Comparison of ENCODE assay signal across 22 cellular contexts in genomic region chr4:121009578-121010338, GRCh38.
DNase-seq lines count a peak whose midpoint lies in the region; ATAC-seq and TF ChIP-seq lines count a peak whose summit lies in the region.
"Had no signal": no experiment of that assay in that cellular context is flagged by ENCODE, and none has a peak within 500 bp of the region (broad histone marks: within the 10 kb centered on the region; RNA-seq: fewer than 3 reads in every experiment).

No MANE protein-coding gene starts in this region.

- no peaks in the 10 kb centered on the region for H3K36me3 ChIP-seq in CD4-positive, alpha-beta memory T cell (ENCODE audit: insufficient read depth, low read length)
- H3K36me3 ChIP-seq: Peyer's patch had no signal

- no peak overlapping the region for H3K27ac ChIP-seq in CD4-positive, alpha-beta memory T cell (ENCODE audit: low read depth, low read length)
- H3K27ac ChIP-seq: HL-60, Peyer's patch had no signal

- no peaks in the 10 kb centered on the region for H3K27me3 Mint-ChIP-seq in activated CD8-positive, alpha-beta T cell treated with anti-CD3 and anti-CD28 coated beads for 36 hours
- no peaks in the 10 kb centered on the region for H3K27me3 Mint-ChIP-seq in activated CD8-positive, alpha-beta T cell treated with anti-CD3 and anti-CD28 coated beads, Interleukin-2, amount 10 ng/mL, durations not matched to agents 7 days and 5 days (ENCODE audit: low read depth)
- H3K27me3 Mint-ChIP-seq in CD4-positive, alpha-beta memory T cell = peaks cover 0 to 6% of the 10 kb centered on the region in 2 donors
- H3K27me3 Mint-ChIP-seq in T-cell = no peaks in the 10 kb centered on the region
- H3K27me3 Mint-ChIP-seq in effector memory CD8-positive, alpha-beta T cell = no peaks in the 10 kb centered on the region
- H3K27me3 Mint-ChIP-seq: IgD-negative memory B cell had no signal

- no peak for ATAC-seq in activated CD8-positive, alpha-beta T cell treated with anti-CD3 and anti-CD28 coated beads for 36 hours
- no peak for ATAC-seq in activated CD8-positive, alpha-beta T cell treated with anti-CD3 and anti-CD28 coated beads, Interleukin-2, amount 10 ng/mL, durations not matched to agents 7 days and 5 days
- ATAC-seq in T-cell (replicated peaks in 1 of 4) = peak; percentile 87 to 99 (median 93)
- peak; percentile 33 for ATAC-seq in effector memory CD8-positive, alpha-beta T cell (replicated peaks)
- ATAC-seq in HG03139 (IDR thresholded peaks at IDR 0.05; ENCODE audit: unreplicated experiment) = no peak

- POLR2A ChIA-PET in activated CD8-positive, alpha-beta T cell treated with anti-CD3 and anti-CD28 coated beads for 36 hours (lab: Charles Lee) = no interaction called here
- POLR2A ChIA-PET in activated CD8-positive, alpha-beta T cell treated with anti-CD3 and anti-CD28 coated beads, Interleukin-2, amount 10 ng/mL, durations not matched to agents 7 days and 5 days (lab: Charles Lee) = no interaction called here
- POLR2A ChIA-PET in CD4-positive, alpha-beta memory T cell (lab: Charles Lee; ENCODE audit: partially characterized antibody) = no interaction called here
- POLR2A ChIA-PET in T-cell (lab: Charles Lee) = interaction anchor here in 1 of 2 donors (0.6 kb wide), 1 partner anchor 245 kb away, joined by 3 read pairs; no protein-coding TSS in a partner anchor

- CTCF ChIA-PET in activated CD8-positive, alpha-beta T cell treated with anti-CD3 and anti-CD28 coated beads for 36 hours (lab: Charles Lee) = interaction anchor here (0.7 to 1.0 kb wide), 3 partner anchors 40 to 298 kb away, joined by 3 to 4 read pairs (median 3); no protein-coding TSS in a partner anchor
- CTCF ChIA-PET in activated CD8-positive, alpha-beta T cell treated with anti-CD3 and anti-CD28 coated beads, Interleukin-2, amount 10 ng/mL, durations not matched to agents 7 days and 5 days (lab: Charles Lee) = interaction anchor here (0.8 to 1.0 kb wide), 3 partner anchors 9 to 102 kb away, joined by 3 read pairs; no protein-coding TSS in a partner anchor
- CTCF ChIA-PET in CD4-positive, alpha-beta memory T cell (lab: Charles Lee; ENCODE audit: partially characterized antibody) = interaction anchor here (1.3 kb wide), 1 partner anchor 190 kb away, joined by 5 read pairs; no protein-coding TSS in a partner anchor
- CTCF ChIA-PET in T-cell (lab: Charles Lee) = interaction anchor here in 1 of 2 donors (0.6 kb wide), 1 partner anchor 726 kb away, joined by 3 read pairs; no protein-coding TSS in a partner anchor

- intact Hi-C loops in activated CD8-positive, alpha-beta T cell treated with anti-CD3 and anti-CD28 coated beads for 36 hours (cut with micrococcal nuclease) = no loop called here
- intact Hi-C loops in CD4-positive, alpha-beta memory T cell (cut with micrococcal nuclease) = no loop called here

- no peak overlapping the region for H3K4me3 Mint-ChIP-seq in activated CD8-positive, alpha-beta T cell treated with anti-CD3 and anti-CD28 coated beads for 36 hours
- no peak overlapping the region for H3K4me3 Mint-ChIP-seq in activated CD8-positive, alpha-beta T cell treated with anti-CD3 and anti-CD28 coated beads, Interleukin-2, amount 10 ng/mL, durations not matched to agents 7 days and 5 days
- peak overlapping the region in 7 of 8 donors; percentile 1 to 59 (median 41) for H3K4me3 Mint-ChIP-seq in CD4-positive, alpha-beta memory T cell
- H3K4me3 Mint-ChIP-seq in T-cell = peak overlapping the region; percentile 37 to 61 (median 47)
- H3K4me3 Mint-ChIP-seq in effector memory CD8-positive, alpha-beta T cell = no peak overlapping the region
- H3K4me3 Mint-ChIP-seq: B cell, HFFc6, IgD-negative memory B cell had no signal

- H3K27ac Mint-ChIP-seq in activated CD8-positive, alpha-beta T cell treated with anti-CD3 and anti-CD28 coated beads for 36 hours = peak overlapping the region; percentile 45
- H3K27ac Mint-ChIP-seq in activated CD8-positive, alpha-beta T cell treated with anti-CD3 and anti-CD28 coated beads, Interleukin-2, amount 10 ng/mL, durations not matched to agents 7 days and 5 days = no peak overlapping the region
- H3K27ac Mint-ChIP-seq in CD4-positive, alpha-beta memory T cell = peak overlapping the region in 6 of 7 donors; percentile 7 to 85 (median 48)
- H3K27ac Mint-ChIP-seq in T-cell = peak overlapping the region; percentile 86 to 96
- peak overlapping the region in 1 of 2 donors; percentile 66 for H3K27ac Mint-ChIP-seq in effector memory CD8-positive, alpha-beta T cell
- H3K27ac Mint-ChIP-seq: B cell, HFFc6 had no signal

- H3K4me1 Mint-ChIP-seq in activated CD8-positive, alpha-beta T cell treated with anti-CD3 and anti-CD28 coated beads for 36 hours (ENCODE audit: low read depth) = peaks cover 64% of the 10 kb centered on the region
- H3K4me1 Mint-ChIP-seq in activated CD8-positive, alpha-beta T cell treated with anti-CD3 and anti-CD28 coated beads, Interleukin-2, amount 10 ng/mL, durations not matched to agents 7 days and 5 days (ENCODE audit: low read depth) = peaks cover 11% of the 10 kb centered on the region
- peaks cover 11 to 26% (median 17%) of the 10 kb centered on the region in 4 donors for H3K4me1 Mint-ChIP-seq in CD4-positive, alpha-beta memory T cell
- peaks cover 53 to 72% (median 69%) of the 10 kb centered on the region in 3 donors for H3K4me1 Mint-ChIP-seq in T-cell
- peaks cover 4 to 7% of the 10 kb centered on the region in 2 donors for H3K4me1 Mint-ChIP-seq in effector memory CD8-positive, alpha-beta T cell (ENCODE audit: low read depth in 2 of 2)
- H3K4me1 Mint-ChIP-seq: B cell, IgD-negative memory B cell had no signal

- no peak for DNase-seq in activated CD8-positive, alpha-beta T cell treated with anti-CD3 and anti-CD28 coated beads for 36 hours
- DNase-seq in activated CD8-positive, alpha-beta T cell treated with anti-CD3 and anti-CD28 coated beads, Interleukin-2, amount 10 ng/mL, durations not matched to agents 7 days and 5 days = no peak
- DNase-seq in CD4-positive, alpha-beta memory T cell = peak in 4 of 5 donors; percentile 3 to 17 (median 7)
- DNase-seq in T-cell (peak in 1 of 34 experiments; percentile 3), GM10266 (ENCODE audit: extremely low spot score) (no peak), GDM1 (lab: John Stamatoyannopoulos, UW) (no peak)
- no peak for DNase-seq in effector memory CD8-positive, alpha-beta T cell
- DNase-seq: 8988T; DMS53; H7; HFFc6; NCI-H1092 treated with DMSO at 0.1 percent for 48 hours; NCI-H2081; NCI-H2171 treated with DMSO at 0.1 percent for 48 hours; NCI-H446; NCI-H69; NK-92 treated with Interleukin-12 subunit alpha and Interleukin-12 subunit beta, amount 100 ng/mL, for 24 hours; Peyer's patch had no signal

- no peaks in the 10 kb centered on the region for H3K36me3 Mint-ChIP-seq in activated CD8-positive, alpha-beta T cell treated with anti-CD3 and anti-CD28 coated beads for 36 hours (ENCODE audit: low read depth)
- H3K36me3 Mint-ChIP-seq in activated CD8-positive, alpha-beta T cell treated with anti-CD3 and anti-CD28 coated beads, Interleukin-2, amount 10 ng/mL, durations not matched to agents 7 days and 5 days (ENCODE audit: low read depth) = no peaks in the 10 kb centered on the region
- H3K36me3 Mint-ChIP-seq in CD4-positive, alpha-beta memory T cell = no peaks in the 10 kb centered on the region
- no peaks in the 10 kb centered on the region for H3K36me3 Mint-ChIP-seq in T-cell
- no peaks in the 10 kb centered on the region for H3K36me3 Mint-ChIP-seq in effector memory CD8-positive, alpha-beta T cell (ENCODE audit: insufficient read depth)
- H3K36me3 Mint-ChIP-seq: IgD-negative memory B cell had no signal

- H3K27me3 ChIP-seq in CD4-positive, alpha-beta memory T cell (ENCODE audit: insufficient read depth, low read length) = no peaks in the 10 kb centered on the region
- H3K27me3 ChIP-seq: Peyer's patch had no signal

- peaks cover 9% of the 10 kb centered on the region for H3K4me1 ChIP-seq in CD4-positive, alpha-beta memory T cell (ENCODE audit: insufficient read depth, low read length)
- H3K4me1 ChIP-seq: Peyer's patch had no signal

- H3K9me3 Mint-ChIP-seq in activated CD8-positive, alpha-beta T cell treated with anti-CD3 and anti-CD28 coated beads for 36 hours = no peaks in the 10 kb centered on the region
- no peaks in the 10 kb centered on the region for H3K9me3 Mint-ChIP-seq in activated CD8-positive, alpha-beta T cell treated with anti-CD3 and anti-CD28 coated beads, Interleukin-2, amount 10 ng/mL, durations not matched to agents 7 days and 5 days (ENCODE audit: insufficient read depth)
- peaks cover 0 to 1% (median 0%) of the 10 kb centered on the region in 8 donors for H3K9me3 Mint-ChIP-seq in CD4-positive, alpha-beta memory T cell
- no peaks in the 10 kb centered on the region for H3K9me3 Mint-ChIP-seq in T-cell
- no peaks in the 10 kb centered on the region for H3K9me3 Mint-ChIP-seq in effector memory CD8-positive, alpha-beta T cell
- H3K9me3 Mint-ChIP-seq: HFFc6 had no signal

- H3K4me3 ChIP-seq in CD4-positive, alpha-beta memory T cell (ENCODE audit: low read length in 2 of 2) = no peak overlapping the region
- H3K4me3 ChIP-seq: Peyer's patch had no signal

- H3K9me3 ChIP-seq in CD4-positive, alpha-beta memory T cell (ENCODE audit: control insufficient read depth in 1 of 2, low read length in 2 of 2) = no peaks in the 10 kb centered on the region
- H3K9me3 ChIP-seq: Peyer's patch had no signal

- no peak for TF ChIP-seq CTCF in activated CD8-positive, alpha-beta T cell treated with anti-CD3 and anti-CD28 coated beads for 36 hours (IDR thresholded peaks at IDR 0.05)
- no peak for TF ChIP-seq CTCF in GM10266 (IDR thresholded peaks at IDR 0.05; ENCODE audit: control insufficient read depth, insufficient read depth, low read depth, missing control alignments)

Comparison
In these comparisons a context has a peak if more than half of its experiments do, and no peak if none do; other contexts are left out.
1. ATAC-seq: peak in T-cell (4 of 4) and effector memory CD8-positive, alpha-beta T cell (single experiment); none in activated CD8-positive, alpha-beta T cell treated with anti-CD3 and anti-CD28 coated beads for 36 hours (single experiment), activated CD8-positive, alpha-beta T cell treated with anti-CD3 and anti-CD28 coated beads, Interleukin-2, amount 10 ng/mL, durations not matched to agents 7 days and 5 days (single experiment) and HG03139 (single experiment).
2. DNase-seq: peak in CD4-positive, alpha-beta memory T cell (4 of 5); none in activated CD8-positive, alpha-beta T cell treated with anti-CD3 and anti-CD28 coated beads for 36 hours (single experiment), activated CD8-positive, alpha-beta T cell treated with anti-CD3 and anti-CD28 coated beads, Interleukin-2, amount 10 ng/mL, durations not matched to agents 7 days and 5 days (single experiment), effector memory CD8-positive, alpha-beta T cell (0 of 3), GM10266 (single experiment) and GDM1 (single experiment).
3. H3K4me3 Mint-ChIP-seq: peak in CD4-positive, alpha-beta memory T cell (7 of 8) and T-cell (3 of 3); none in activated CD8-positive, alpha-beta T cell treated with anti-CD3 and anti-CD28 coated beads for 36 hours (single experiment), activated CD8-positive, alpha-beta T cell treated with anti-CD3 and anti-CD28 coated beads, Interleukin-2, amount 10 ng/mL, durations not matched to agents 7 days and 5 days (single experiment) and effector memory CD8-positive, alpha-beta T cell (0 of 2).